ENCODE assay signal across 14 cellular contexts in genomic region chr16:59859606-59860402, GRCh38.
"Had no signal": no experiment of that assay in that cellular context is flagged by ENCODE, and none has a peak within 500 bp of the region (broad histone marks: within the 10 kb centered on the region; RNA-seq: fewer than 3 reads in every experiment).

No MANE protein-coding gene starts in this region.

- H3K4me1 Mint-ChIP-seq: neural progenitor cell had no signal

- H3K27ac Mint-ChIP-seq: activated CD8-positive, alpha-beta T cell treated with anti-CD3 and anti-CD28 coated beads, Interleukin-2, amount 10 ng/mL, durations not matched to agents 7 days and 5 days; activated T-helper 1 cell treated with anti-CD3 and anti-CD28 coated beads, Interleukin-12 subunit alpha, Interleukin-12 subunit beta, Interleukin-2, Interleukin-4 antibody, amounts not matched to agents 30 ng/mL and 10 ng/mL and 1 ng/mL, durations not matched to agents 14 hours and 24 hours and 36 hours; neural progenitor cell; WTC11 had no signal

- H3K9me3 Mint-ChIP-seq: neural progenitor cell, WTC11 had no signal

- H3K27ac ChIP-seq: cardiac muscle cell, colonic mucosa, neural progenitor cell, upper lobe of left lung had no signal

- H3K4me3 ChIP-seq: cardiac muscle cell, colonic mucosa, neural progenitor cell, upper lobe of left lung had no signal

- H3K9me3 ChIP-seq: colonic mucosa, upper lobe of left lung had no signal

- H3K27me3 ChIP-seq: cardiac muscle cell, colonic mucosa, neural progenitor cell, upper lobe of left lung had no signal

- FAIRE-seq: endothelial cell of umbilical vein had no signal

- H3K4me3 Mint-ChIP-seq: activated CD8-positive, alpha-beta T cell treated with anti-CD3 and anti-CD28 coated beads, Interleukin-2, amount 10 ng/mL, durations not matched to agents 7 days and 5 days; activated T-helper 1 cell treated with anti-CD3 and anti-CD28 coated beads, Interleukin-12 subunit alpha, Interleukin-12 subunit beta, Interleukin-2, Interleukin-4 antibody, amounts not matched to agents 30 ng/mL and 10 ng/mL and 1 ng/mL, durations not matched to agents 14 hours and 24 hours and 36 hours; neural progenitor cell; WTC11 had no signal

- ATAC-seq: activated CD8-positive, alpha-beta T cell treated with anti-CD3 and anti-CD28 coated beads, Interleukin-2, amount 10 ng/mL, durations not matched to agents 7 days and 5 days; WTC11 had no signal

- H3K36me3 ChIP-seq: cardiac muscle cell, colonic mucosa, neural progenitor cell, upper lobe of left lung had no signal

- H3K36me3 Mint-ChIP-seq: neural progenitor cell, WTC11 had no signal

- H3K4me2 ChIP-seq: neural progenitor cell had no signal

- DNase-seq: activated CD4-positive, alpha-beta T cell treated with anti-CD3 and anti-CD28 coated beads for 48 hours; activated CD8-positive, alpha-beta T cell treated with anti-CD3 and anti-CD28 coated beads, Interleukin-2, amount 10 ng/mL, durations not matched to agents 7 days and 5 days; activated naive CD4-positive, alpha-beta T cell; colonic mucosa; effector CD4-positive, alpha-beta T cell; midbrain; retina; stimulated activated naive CD4-positive, alpha-beta T cell; upper lobe of left lung had no signal

- H3K4me1 ChIP-seq: colonic mucosa, neural progenitor cell, upper lobe of left lung had no signal
